Comparison of ENCODE assay signal across 15 cellular contexts in genomic region chr19:1839658-1840540, GRCh38. TPM values are rescaled to one million over a fixed set of nuclear protein-coding genes. Genes with fewer than 3 reads are reported as not detected.
DNase-seq lines count a peak whose midpoint lies in the region; ATAC-seq and TF ChIP-seq lines count a peak whose summit lies in the region.
"Had no signal": no experiment of that assay in that cellular context is flagged by ENCODE, and none has a peak within 500 bp of the region (broad histone marks: within the 10 kb centered on the region; RNA-seq: fewer than 3 reads in every experiment).

No MANE protein-coding gene starts in this region.

- H3K27me3 Mint-ChIP-seq in activated CD8-positive, alpha-beta memory T cell treated with anti-CD3 and anti-CD28 coated beads, Interleukin-2, amount 10 ng/mL, durations not matched to agents 7 days and 5 days: no peaks in the 10 kb centered on the region
- H3K27me3 Mint-ChIP-seq in activated T-helper 17 cell treated with anti-CD3 and anti-CD28 coated beads, Interleukin-2, amount 50 U/mL, for 72 hours: no peaks in the 10 kb centered on the region
- no peaks in the 10 kb centered on the region for H3K27me3 Mint-ChIP-seq in stimulated activated memory B cell treated with anti-CD40 and anti-IgM and Interleukin-4, amounts not matched to agents 10 μg/mL and 1 μg/mL and 100 μg/mL, for 72 hours
- H3K27me3 Mint-ChIP-seq: activated naive CD8-positive, alpha-beta T cell treated with anti-CD3 and anti-CD28 coated beads, Interleukin-2, amount 10 ng/mL, durations not matched to agents 7 days and 5 days had no signal

- DNase-seq in activated CD8-positive, alpha-beta memory T cell treated with anti-CD3 and anti-CD28 coated beads, Interleukin-2, amount 10 ng/mL, durations not matched to agents 7 days and 5 days: no peak
- DNase-seq in activated CD8-positive, alpha-beta memory T cell treated with anti-CD3 and anti-CD28 coated beads, Interleukin-2, amount 50 U/mL, for 4 hours: no peak
- DNase-seq in left lung (no peak), thyroid gland (no peak)
- DNase-seq: activated naive CD8-positive, alpha-beta T cell treated with anti-CD3 and anti-CD28 coated beads, Interleukin-2, amount 10 ng/mL, durations not matched to agents 7 days and 5 days; COR-L47; GDM1; NCI-H1092 treated with DMSO at 0.1 percent for 48 hours; SJCRH30; stimulated activated CD4-positive, alpha-beta T cell treated with anti-CD3 and anti-CD28 coated beads, Interleukin-2, amount 100 ng/mL, for 24 hours; uterus had no signal

- H3K36me3 ChIP-seq in left lung: peaks cover 0 to 14% of the 10 kb centered on the region in 2 donors
- H3K36me3 ChIP-seq in thyroid gland: no peaks in the 10 kb centered on the region
- H3K36me3 ChIP-seq: SJCRH30, uterus had no signal

- H3K27ac ChIP-seq in left lung: peak overlapping the region; percentile 13 to 67
- H3K27ac ChIP-seq in thyroid gland: peak overlapping the region in 1 of 3 donors; percentile 10
- H3K27ac ChIP-seq: SJCRH30 had no signal

- ATAC-seq in activated CD8-positive, alpha-beta memory T cell treated with anti-CD3 and anti-CD28 coated beads, Interleukin-2, amount 10 ng/mL, durations not matched to agents 7 days and 5 days: no peak
- no peak for ATAC-seq in activated T-helper 17 cell treated with anti-CD3 and anti-CD28 coated beads, Interleukin-2, amount 50 U/mL, for 72 hours (replicated peaks)
- ATAC-seq in left lung (no peak), HG03460 (IDR thresholded peaks at IDR 0.05; ENCODE audit: unreplicated experiment) (no peak), HG02763 (IDR thresholded peaks at IDR 0.05; ENCODE audit: unreplicated experiment) (no peak)
- no peak for ATAC-seq in stimulated activated memory B cell treated with anti-CD40 and anti-IgM and Interleukin-4, amounts not matched to agents 10 μg/mL and 1 μg/mL and 100 μg/mL, for 72 hours

- H3K27ac Mint-ChIP-seq in activated CD8-positive, alpha-beta memory T cell treated with anti-CD3 and anti-CD28 coated beads, Interleukin-2, amount 10 ng/mL, durations not matched to agents 7 days and 5 days: peak overlapping the region; percentile 19
- H3K27ac Mint-ChIP-seq in activated T-helper 17 cell treated with anti-CD3 and anti-CD28 coated beads, Interleukin-2, amount 50 U/mL, for 72 hours: peak overlapping the region; percentile 61
- H3K27ac Mint-ChIP-seq in stimulated activated memory B cell treated with anti-CD40 and anti-IgM and Interleukin-4, amounts not matched to agents 10 μg/mL and 1 μg/mL and 100 μg/mL, for 72 hours: peak overlapping the region; percentile 22
- H3K27ac Mint-ChIP-seq: activated naive CD8-positive, alpha-beta T cell treated with anti-CD3 and anti-CD28 coated beads, Interleukin-2, amount 10 ng/mL, durations not matched to agents 7 days and 5 days had no signal

- H3K4me3 ChIP-seq in left lung (no peak overlapping the region), thyroid gland (replicated peaks in 1 of 3) (no peak overlapping the region)
- H3K4me3 ChIP-seq: SJCRH30, uterus had no signal

- H3K9me3 Mint-ChIP-seq in activated CD8-positive, alpha-beta memory T cell treated with anti-CD3 and anti-CD28 coated beads, Interleukin-2, amount 10 ng/mL, durations not matched to agents 7 days and 5 days (ENCODE audit: low read depth): no peaks in the 10 kb centered on the region
- H3K9me3 Mint-ChIP-seq in activated T-helper 17 cell treated with anti-CD3 and anti-CD28 coated beads, Interleukin-2, amount 50 U/mL, for 72 hours: no peaks in the 10 kb centered on the region
- no peaks in the 10 kb centered on the region for H3K9me3 Mint-ChIP-seq in stimulated activated memory B cell treated with anti-CD40 and anti-IgM and Interleukin-4, amounts not matched to agents 10 μg/mL and 1 μg/mL and 100 μg/mL, for 72 hours
- H3K9me3 Mint-ChIP-seq: activated naive CD8-positive, alpha-beta T cell treated with anti-CD3 and anti-CD28 coated beads, Interleukin-2, amount 10 ng/mL, durations not matched to agents 7 days and 5 days had no signal

- intact Hi-C loops in left lung (cut with DNase I): no loop called here
- intact Hi-C loops in thyroid gland (cut with DNase I): no loop called here

- CTCF ChIA-PET in activated CD8-positive, alpha-beta memory T cell treated with anti-CD3 and anti-CD28 coated beads, Interleukin-2, amount 10 ng/mL, durations not matched to agents 7 days and 5 days (lab: Charles Lee): interaction anchor here (0.9 to 5.6 kb wide), 5 partner anchors 9 to 25 kb away, joined by 3 to 42 read pairs (median 5); no protein-coding TSS in a partner anchor

- no peaks in the 10 kb centered on the region for H3K36me3 Mint-ChIP-seq in activated CD8-positive, alpha-beta memory T cell treated with anti-CD3 and anti-CD28 coated beads, Interleukin-2, amount 10 ng/mL, durations not matched to agents 7 days and 5 days
- H3K36me3 Mint-ChIP-seq in activated T-helper 17 cell treated with anti-CD3 and anti-CD28 coated beads, Interleukin-2, amount 50 U/mL, for 72 hours (ENCODE audit: low read depth): peaks cover 19% of the 10 kb centered on the region
- peaks cover 9% of the 10 kb centered on the region for H3K36me3 Mint-ChIP-seq in stimulated activated memory B cell treated with anti-CD40 and anti-IgM and Interleukin-4, amounts not matched to agents 10 μg/mL and 1 μg/mL and 100 μg/mL, for 72 hours

- H3K27me3 ChIP-seq in left lung: no peaks in the 10 kb centered on the region
- no peaks in the 10 kb centered on the region for H3K27me3 ChIP-seq in thyroid gland
- H3K27me3 ChIP-seq: SJCRH30, uterus had no signal

- 73 to 82% methylated on average over 23 to 24 of the region's 25 CpGs for WGBS in thyroid gland, 2 donors

- no peak overlapping the region for H3K4me3 Mint-ChIP-seq in activated CD8-positive, alpha-beta memory T cell treated with anti-CD3 and anti-CD28 coated beads, Interleukin-2, amount 10 ng/mL, durations not matched to agents 7 days and 5 days
- no peak overlapping the region for H3K4me3 Mint-ChIP-seq in activated T-helper 17 cell treated with anti-CD3 and anti-CD28 coated beads, Interleukin-2, amount 50 U/mL, for 72 hours
- H3K4me3 Mint-ChIP-seq in stimulated activated memory B cell treated with anti-CD40 and anti-IgM and Interleukin-4, amounts not matched to agents 10 μg/mL and 1 μg/mL and 100 μg/mL, for 72 hours: no peak overlapping the region
- H3K4me3 Mint-ChIP-seq: activated naive CD8-positive, alpha-beta T cell treated with anti-CD3 and anti-CD28 coated beads, Interleukin-2, amount 10 ng/mL, durations not matched to agents 7 days and 5 days had no signal

- no peak for TF ChIP-seq POLR2A in thyroid gland (IDR thresholded peaks at IDR 0.05)

- peaks cover 6% of the 10 kb centered on the region for H3K4me1 Mint-ChIP-seq in activated CD8-positive, alpha-beta memory T cell treated with anti-CD3 and anti-CD28 coated beads, Interleukin-2, amount 10 ng/mL, durations not matched to agents 7 days and 5 days
- H3K4me1 Mint-ChIP-seq in activated T-helper 17 cell treated with anti-CD3 and anti-CD28 coated beads, Interleukin-2, amount 50 U/mL, for 72 hours: peaks cover 3% of the 10 kb centered on the region
- H3K4me1 Mint-ChIP-seq in stimulated activated memory B cell treated with anti-CD40 and anti-IgM and Interleukin-4, amounts not matched to agents 10 μg/mL and 1 μg/mL and 100 μg/mL, for 72 hours: peaks cover 69% of the 10 kb centered on the region

- no peaks in the 10 kb centered on the region for H3K9me3 ChIP-seq in left lung
- H3K9me3 ChIP-seq in thyroid gland: no peaks in the 10 kb centered on the region
- H3K9me3 ChIP-seq: SJCRH30, uterus had no signal

- TF ChIP-seq CTCF in left lung (IDR thresholded peaks at IDR 0.05): no peak
- no peak for TF ChIP-seq CTCF in thyroid gland (IDR thresholded peaks at IDR 0.05)

- peaks cover 0 to 74% of the 10 kb centered on the region in 2 donors for H3K4me1 ChIP-seq in left lung
- peaks cover 9 to 54% of the 10 kb centered on the region in 2 donors for H3K4me1 ChIP-seq in thyroid gland
- H3K4me1 ChIP-seq: SJCRH30 had no signal

RNA-seq across cellular contexts. Expression of gene REXO1, which starts 8.4 kb away (rescaled TPM):
- 10 to 100 TPM; 58.4 to 68.4 TPM for total RNA-seq in activated CD8-positive, alpha-beta memory T cell treated with anti-CD3 and anti-CD28 coated beads, Interleukin-2, amount 10 ng/mL, durations not matched to agents 7 days and 5 days
- total RNA-seq in activated T-helper 17 cell treated with anti-CD3 and anti-CD28 coated beads, Interleukin-2, amount 50 U/mL, for 72 hours: 10 to 100 TPM; 39.7 to 50.0 TPM
- total RNA-seq in left lung: 10 to 100 TPM; 20.3 to 30.8 TPM
- total RNA-seq in thyroid gland: 10 to 100 TPM; 14.0 to 21.8 (median 17.2) TPM

RNA-seq across cellular contexts. Expression of gene KLF16, which starts 23.5 kb away (rescaled TPM):
- total RNA-seq in activated CD8-positive, alpha-beta memory T cell treated with anti-CD3 and anti-CD28 coated beads, Interleukin-2, amount 10 ng/mL, durations not matched to agents 7 days and 5 days: 10 to 100 TPM; 22.6 to 28.1 TPM
- 10 to 100 TPM; 16.3 to 32.9 TPM for total RNA-seq in activated T-helper 17 cell treated with anti-CD3 and anti-CD28 coated beads, Interleukin-2, amount 50 U/mL, for 72 hours
- 10 to 100 TPM; 18.5 to 28.8 TPM for total RNA-seq in left lung
- total RNA-seq in thyroid gland: 1 to 10 TPM; 1.8 to 6.4 (median 3.4) TPM

RNA-seq across cellular contexts. Expression of gene ATP8B3, which starts 27.8 kb away (rescaled TPM):
- total RNA-seq in activated CD8-positive, alpha-beta memory T cell treated with anti-CD3 and anti-CD28 coated beads, Interleukin-2, amount 10 ng/mL, durations not matched to agents 7 days and 5 days: 10 to 100 TPM in 1 of 2 experiments, 1 to 10 TPM in 1; 7.3 to 21.8 TPM
- total RNA-seq in activated T-helper 17 cell treated with anti-CD3 and anti-CD28 coated beads, Interleukin-2, amount 50 U/mL, for 72 hours: 10 to 100 TPM; 10.1 to 44.8 TPM
- total RNA-seq in left lung (1 to 10 TPM; 1.9 to 2.5 TPM), thyroid gland (1 to 10 TPM in 3 of 4 donors, not detected in 1; 1.3 to 2.0 (median 1.6) TPM)

RNA-seq across cellular contexts. Expression of gene ABHD17A, which starts 45.4 kb away (rescaled TPM):
- total RNA-seq in activated CD8-positive, alpha-beta memory T cell treated with anti-CD3 and anti-CD28 coated beads, Interleukin-2, amount 10 ng/mL, durations not matched to agents 7 days and 5 days: 100 to 1,000 TPM; 156 to 189 TPM
- total RNA-seq in activated T-helper 17 cell treated with anti-CD3 and anti-CD28 coated beads, Interleukin-2, amount 50 U/mL, for 72 hours: 100 to 1,000 TPM in 1 of 2 donors, 10 to 100 TPM in 1; 84.4 to 109 TPM
- total RNA-seq in left lung (10 to 100 TPM; 70.2 to 72.7 TPM), thyroid gland (100 to 1,000 TPM in 1 of 4 donors, 10 to 100 TPM in 3; 86.8 to 134 (median 91.4) TPM)
